21 cellular contexts compared by ENCODE assay signal in genomic region chr21:42129300-42130266, GRCh38. TPM values are rescaled to one million over a fixed set of nuclear protein-coding genes. Genes with fewer than 3 reads are reported as not detected.
"Had no signal": no experiment of that assay in that cellular context is flagged by ENCODE, and none has a peak within 500 bp of the region (broad histone marks: within the 10 kb centered on the region; RNA-seq: fewer than 3 reads in every experiment).

No MANE protein-coding gene starts in this region.

- DNase-seq: activated effector memory CD4-positive, alpha-beta T cell treated with anti-CD3 and anti-CD28 coated beads, Interleukin-2, amount 50 U/mL, for 16 hours; activated T-cell treated with anti-CD3 and anti-CD28 coated beads, Interleukin-2, amount 50 U/mL, for 4 hours; cerebellar nuclear complex; effector memory CD4-positive, alpha-beta T cell; foreskin fibroblast; hypothalamus; left ventricle myocardium inferior; natural killer cell; stimulated activated CD4-positive, alpha-beta T cell treated with anti-CD3 and anti-CD28 coated beads, Interleukin-15, amount 100 ng/mL, for 24 hours; stimulated activated CD4-positive, alpha-beta T cell treated with anti-CD3 and anti-CD28 coated beads, Interleukin-4, amount 100 ng/mL, for 24 hours; stimulated activated naive CD4-positive, alpha-beta T cell treated with Interleukin-2 at 50 U/mL for 16 hours; upper lobe of left lung had no signal

- H3K36me3 ChIP-seq: breast epithelium, left ventricle myocardium inferior, suprapubic skin, upper lobe of left lung had no signal

- H3K4me1 ChIP-seq: breast epithelium, left ventricle myocardium inferior had no signal

- H3K27ac ChIP-seq: breast epithelium, left ventricle myocardium inferior, suprapubic skin, upper lobe of left lung had no signal

- H3K27ac Mint-ChIP-seq: activated naive CD8-positive, alpha-beta T cell; dendritic cell treated with granulocyte-macrophage colony-stimulating factor and Interleukin-4, amounts not matched to agents 40 ng/mL and 50 ng/mL, for 4 days; memory B cell; natural killer cell had no signal

- H3K36me3 Mint-ChIP-seq: activated naive CD8-positive, alpha-beta T cell; memory B cell; natural killer cell had no signal

- H3K9me3 ChIP-seq: breast epithelium, left ventricle myocardium inferior, suprapubic skin, upper lobe of left lung had no signal

- H3K9me3 Mint-ChIP-seq: activated T-cell treated with anti-CD3 and anti-CD28 coated beads, Interleukin-2, amount 50 U/mL, for 4 hours; dendritic cell treated with granulocyte-macrophage colony-stimulating factor and Interleukin-4, amounts not matched to agents 40 ng/mL and 50 ng/mL, for 4 days; memory B cell; natural killer cell had no signal

- H3K4me3 ChIP-seq: breast epithelium, left ventricle myocardium inferior, suprapubic skin had no signal

- H3K27me3 Mint-ChIP-seq: activated naive CD8-positive, alpha-beta T cell had no signal

- H3K27me3 ChIP-seq: upper lobe of left lung had no signal

- H3K4me1 Mint-ChIP-seq: memory B cell, natural killer cell had no signal

- H3K4me3 Mint-ChIP-seq: activated naive CD8-positive, alpha-beta T cell; activated T-cell treated with anti-CD3 and anti-CD28 coated beads, Interleukin-2, amount 50 U/mL, for 4 hours; dendritic cell treated with granulocyte-macrophage colony-stimulating factor and Interleukin-4, amounts not matched to agents 40 ng/mL and 50 ng/mL, for 4 days; memory B cell; natural killer cell had no signal

- ATAC-seq: activated T-cell treated with anti-CD3 and anti-CD28 coated beads, Interleukin-2, amount 50 U/mL, for 4 hours; natural killer cell had no signal

RNA-seq across cellular contexts. Expression of gene UMODL1, which starts 58.5 kb away (rescaled TPM):
- total RNA-seq: activated T-cell treated with anti-CD3 and anti-CD28 coated beads, Interleukin-2, amount 50 U/mL, for 4 hours; breast epithelium; kidney epithelial cell; posterior vena cava; skeletal muscle tissue had no signal
- polyA plus RNA-seq: aorta had no signal
